2 cellular contexts compared by ENCODE assay signal in genomic region chr1:152190589-152190988, GRCh38.
TF ChIP-seq lines count a peak whose summit lies in the region.

No MANE protein-coding gene starts in this region.

TF ChIP-seq in A549, 52 proteins besides CTCF, POLR2A, EP300 and RAD21 (continued from another document):
- TF ChIP-seq, protein P1, sequence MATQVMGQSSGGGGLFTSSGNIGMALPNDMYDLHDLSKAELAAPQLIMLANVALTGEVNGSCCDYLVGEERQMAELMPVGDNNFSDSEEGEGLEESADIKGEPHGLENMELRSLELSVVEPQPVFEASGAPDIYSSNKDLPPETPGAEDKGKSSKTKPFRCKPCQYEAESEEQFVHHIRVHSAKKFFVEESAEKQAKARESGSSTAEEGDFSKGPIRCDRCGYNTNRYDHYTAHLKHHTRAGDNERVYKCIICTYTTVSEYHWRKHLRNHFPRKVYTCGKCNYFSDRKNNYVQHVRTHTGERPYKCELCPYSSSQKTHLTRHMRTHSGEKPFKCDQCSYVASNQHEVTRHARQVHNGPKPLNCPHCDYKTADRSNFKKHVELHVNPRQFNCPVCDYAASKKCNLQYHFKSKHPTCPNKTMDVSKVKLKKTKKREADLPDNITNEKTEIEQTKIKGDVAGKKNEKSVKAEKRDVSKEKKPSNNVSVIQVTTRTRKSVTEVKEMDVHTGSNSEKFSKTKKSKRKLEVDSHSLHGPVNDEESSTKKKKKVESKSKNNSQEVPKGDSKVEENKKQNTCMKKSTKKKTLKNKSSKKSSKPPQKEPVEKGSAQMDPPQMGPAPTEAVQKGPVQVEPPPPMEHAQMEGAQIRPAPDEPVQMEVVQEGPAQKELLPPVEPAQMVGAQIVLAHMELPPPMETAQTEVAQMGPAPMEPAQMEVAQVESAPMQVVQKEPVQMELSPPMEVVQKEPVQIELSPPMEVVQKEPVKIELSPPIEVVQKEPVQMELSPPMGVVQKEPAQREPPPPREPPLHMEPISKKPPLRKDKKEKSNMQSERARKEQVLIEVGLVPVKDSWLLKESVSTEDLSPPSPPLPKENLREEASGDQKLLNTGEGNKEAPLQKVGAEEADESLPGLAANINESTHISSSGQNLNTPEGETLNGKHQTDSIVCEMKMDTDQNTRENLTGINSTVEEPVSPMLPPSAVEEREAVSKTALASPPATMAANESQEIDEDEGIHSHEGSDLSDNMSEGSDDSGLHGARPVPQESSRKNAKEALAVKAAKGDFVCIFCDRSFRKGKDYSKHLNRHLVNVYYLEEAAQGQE (IDR thresholded peaks at IDR 0.05), result no peak
- no peak for TF ChIP-seq CHD4 (IDR thresholded peaks at IDR 0.05; ENCODE audit: borderline replicate concordance)
- 0 out of 2 replicates have a peak, but pooled peaks have one; percentile 29 for TF ChIP-seq FOSL2 (IDR thresholded peaks at IDR 0.05)
- no peak for TF ChIP-seq FOSL2 (CRISPR knock-in tag; IDR thresholded peaks at IDR 0.05)
- TF ChIP-seq, protein P2, sequence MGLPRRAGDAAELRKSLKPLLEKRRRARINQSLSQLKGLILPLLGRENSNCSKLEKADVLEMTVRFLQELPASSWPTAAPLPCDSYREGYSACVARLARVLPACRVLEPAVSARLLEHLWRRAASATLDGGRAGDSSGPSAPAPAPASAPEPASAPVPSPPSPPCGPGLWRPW (IDR thresholded peaks at IDR 0.05), result 0 out of 2 replicates have a peak, but pooled peaks have one; percentile 44
- TF ChIP-seq MYC (IDR thresholded peaks at IDR 0.05; ENCODE audit: borderline replicate concordance, low read length), result no peak
- peak in 1 of 2 experiments; percentile 45; a peak in 1 of 4 replicates for TF ChIP-seq CEBPB (IDR thresholded peaks at IDR 0.05)
- no peak for TF ChIP-seq ZSCAN20 (CRISPR knock-in tag; IDR thresholded peaks at IDR 0.05)

TF ChIP-seq in SK-N-SH, 30 proteins besides CTCF, POLR2A, EP300 and RAD21 (continued from another document):
- TF ChIP-seq CHD2 (IDR thresholded peaks at IDR 0.05; ENCODE audit: low read length, partially characterized antibody), result no peak
- no peak for TF ChIP-seq TEAD4 (IDR thresholded peaks at IDR 0.05; ENCODE audit: borderline replicate concordance, insufficient read depth)
- no peak for TF ChIP-seq IRF3 (IDR thresholded peaks at IDR 0.05; ENCODE audit: low read depth, low read length)
- no peak for TF ChIP-seq EZH2phosphoT487 (IDR thresholded peaks at IDR 0.05; ENCODE audit: borderline replicate concordance, low read depth)
- TF ChIP-seq JUND (IDR thresholded peaks at IDR 0.05), result no peak
